ENCODE assay signal across 15 cellular contexts in the genomic region with DNA sequence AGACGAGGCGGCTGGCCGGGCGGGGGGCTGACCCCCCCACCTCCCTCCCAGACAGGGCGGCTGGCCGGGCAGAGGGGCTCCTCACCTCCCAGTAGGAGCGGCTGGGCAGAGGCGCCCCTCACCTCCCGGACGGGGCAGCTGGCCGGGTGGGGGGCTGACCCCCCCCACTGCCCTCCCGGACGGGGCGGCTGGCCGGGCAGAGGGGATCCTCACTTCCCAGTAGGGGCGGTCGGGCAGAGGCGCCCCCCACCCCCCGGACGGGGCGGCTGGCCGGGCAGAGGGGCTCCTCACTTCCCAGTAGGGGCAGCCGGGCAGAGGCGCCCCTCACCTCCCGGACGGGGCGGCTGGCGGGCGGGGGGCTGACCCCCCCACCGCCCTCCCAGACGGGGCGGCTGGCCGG. TPM values are rescaled to one million over a fixed set of nuclear protein-coding genes. Genes with fewer than 3 reads are reported as not detected.
"Had no signal": no experiment of that assay in that cellular context is flagged by ENCODE, and none has a peak within 500 bp of the region (broad histone marks: within the 10 kb centered on the region; RNA-seq: fewer than 3 reads in every experiment).

No MANE protein-coding gene starts in this region.

RNA-seq across cellular contexts. Expression of gene MAP3K19, which starts 14.0 kb away (rescaled TPM):
- total RNA-seq: activated B cell treated with CpG ODN at 0.5 μM for 24 hours; activated CD4-positive, alpha-beta memory T cell treated with anti-CD3 and anti-CD28 coated beads for 36 hours; activated CD4-positive, alpha-beta memory T cell treated with anti-CD3 and anti-CD28 coated beads, Interleukin-2, amount 10 ng/mL, durations not matched to agents 7 days and 5 days; activated CD4-positive, alpha-beta T cell treated with anti-CD3 and anti-CD28 coated beads for 36 hours; activated CD4-positive, alpha-beta T cell treated with anti-CD3 and anti-CD28 coated beads, Interleukin-2, amount 10 ng/mL, durations not matched to agents 24 days and 14 days; activated CD4-positive, alpha-beta T cell treated with anti-CD3 and anti-CD28 coated beads, Interleukin-2, amount 10 ng/mL, durations not matched to agents 7 days and 5 days; activated CD8-positive, alpha-beta memory T cell treated with anti-CD3 and anti-CD28 coated beads for 36 hours; activated CD8-positive, alpha-beta memory T cell treated with anti-CD3 and anti-CD28 coated beads, Interleukin-2, amount 10 ng/mL, durations not matched to agents 7 days and 5 days; activated CD8-positive, alpha-beta T cell treated with anti-CD3 and anti-CD28 coated beads for 36 hours; activated CD8-positive, alpha-beta T cell treated with anti-CD3 and anti-CD28 coated beads, Interleukin-2, amount 10 ng/mL, durations not matched to agents 7 days and 5 days; T-cell; T-helper 1 cell treated with Interleukin-12 subunit alpha and Interleukin-12 subunit beta and Interleukin-4 antibody, amounts not matched to agents 30 ng/mL and 1 ng/mL, for 36 hours; T-helper 17 cell; T-helper 2 cell treated with Interferon-gamma antibody and Interleukin-4, amounts not matched to agents 100 ng/mL and 5 ng/mL, for 36 hours; WTC11 had no signal
